In the genomic region with DNA sequence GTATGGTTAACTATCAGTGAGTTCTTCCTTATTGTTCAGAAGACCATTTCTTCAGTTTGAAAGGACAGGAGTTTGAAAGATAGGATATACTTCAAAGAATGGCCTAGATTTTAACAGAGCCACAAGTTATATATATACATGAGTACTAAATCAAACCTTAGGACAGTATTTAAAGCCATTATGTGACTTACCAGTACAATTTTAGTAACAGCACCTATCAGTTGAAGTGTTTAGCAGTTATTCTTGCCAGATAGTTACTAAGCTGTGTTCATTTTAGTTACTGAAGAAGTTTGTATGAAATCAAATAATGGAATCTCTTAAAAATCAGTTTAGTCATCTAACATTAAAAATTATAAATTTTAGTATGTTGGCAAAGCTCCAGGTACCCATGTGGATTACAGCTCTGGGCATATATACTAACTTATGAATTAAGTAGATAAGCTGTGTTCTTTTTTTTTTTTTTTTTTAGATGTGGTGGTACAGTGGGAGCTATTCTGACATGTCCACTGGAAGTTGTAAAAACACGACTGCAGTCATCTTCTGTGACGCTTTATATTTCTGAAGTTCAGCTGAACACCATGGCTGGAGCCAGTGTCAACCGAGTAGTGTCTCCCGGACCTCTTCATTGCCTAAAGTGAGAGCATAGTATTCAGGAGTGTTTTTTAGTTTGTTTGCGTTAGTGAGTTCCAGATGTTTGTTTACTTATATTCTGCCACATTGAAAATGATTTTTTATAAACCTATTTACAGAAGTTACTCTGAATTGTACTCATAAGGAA, we compare ENCODE assay signal across 20 cellular contexts. TPM values are rescaled to one million over a fixed set of nuclear protein-coding genes. Genes with fewer than 3 reads are reported as not detected.
A peak's percentile ranks its signal among the peaks of the same experiment; 100 is the strongest.
DNase-seq lines count a peak whose midpoint lies in the region; ATAC-seq, FAIRE-seq and TF ChIP-seq lines count a peak whose summit lies in the region.
"Had no signal": no experiment of that assay in that cellular context is flagged by ENCODE, and none has a peak within 500 bp of the region (broad histone marks: within the 10 kb centered on the region; RNA-seq: fewer than 3 reads in every experiment).

No MANE protein-coding gene starts in this region.

- no peak for TF ChIP-seq EP300 in A549 (IDR thresholded peaks at IDR 0.05)

- peak overlapping the region; percentile 43 for H3K27ac Mint-ChIP-seq in mesothelial cell of epicardium

- no peak overlapping the region for H3K4me3 Mint-ChIP-seq in mesothelial cell of epicardium
- H3K4me3 Mint-ChIP-seq: IgD-negative memory B cell had no signal

- H3K9me3 ChIP-seq in A549 = no peaks in the 10 kb centered on the region
- no peaks in the 10 kb centered on the region for H3K9me3 ChIP-seq in left ventricle myocardium inferior (replicated peaks)
- H3K9me3 ChIP-seq in aorta (ENCODE audit: control insufficient read depth, low read length) = no peaks in the 10 kb centered on the region

- H3K4me2 ChIP-seq in A549 = peak overlapping the region; percentile 57

- no peak for TF ChIP-seq RAD21 in A549 (conservative IDR thresholded peaks at IDR 0.05 in 1 of 2, IDR thresholded peaks at IDR 0.05 in 1 of 2)

- H3K4me1 Mint-ChIP-seq in mesothelial cell of epicardium = peaks cover 37% of the 10 kb centered on the region

- H3K9me3 Mint-ChIP-seq in mesothelial cell of epicardium = no peaks in the 10 kb centered on the region
- H3K9me3 Mint-ChIP-seq: IgD-negative memory B cell had no signal

- peaks cover 33% of the 10 kb centered on the region for H3K36me3 ChIP-seq in left ventricle myocardium inferior
- peaks cover 0 to 1% of the 10 kb centered on the region in 2 donors for H3K36me3 ChIP-seq in aorta (ENCODE audit: control insufficient read depth in 1 of 2, insufficient read depth in 2 of 2, low read length in 1 of 2)

- H3K27ac ChIP-seq in A549 (peak overlapping the region; percentile 34 to 41; a peak in 1 of 6 replicates), left ventricle myocardium inferior (replicated peaks) (peak overlapping the region; percentile 53), aorta (ENCODE audit: low read depth in 1 of 2, low read length in 2 of 2) (no peak overlapping the region)
- H3K27ac ChIP-seq: SK-N-MC had no signal

- no peaks in the 10 kb centered on the region for H3K27me3 ChIP-seq in left ventricle myocardium inferior (ENCODE audit: low read depth)
- no peaks in the 10 kb centered on the region for H3K27me3 ChIP-seq in aorta (ENCODE audit: control insufficient read depth in 1 of 2, insufficient read depth in 2 of 2, low read length in 1 of 2)

- POLR2A ChIA-PET in A549 (lab: Yijun Ruan, JAX) = no interaction called here

- no peaks in the 10 kb centered on the region for H3K27me3 Mint-ChIP-seq in mesothelial cell of epicardium (ENCODE audit: low read depth)
- H3K27me3 Mint-ChIP-seq: IgD-negative memory B cell had no signal

- WGBS in A549 (ENCODE audit: missing lambda C conversion rate) = 81% methylated on average over 5 of the region's 5 CpGs
- WGBS in aorta, 2 donors = 80% methylated on average over 5 of the region's 5 CpGs

- TF ChIP-seq CTCF in A549 (IDR thresholded peaks at IDR 0.05) = no peak
- TF ChIP-seq CTCF in left ventricle myocardium inferior (IDR thresholded peaks at IDR 0.05; ENCODE audit: borderline replicate concordance) = no peak
- no peak for TF ChIP-seq CTCF in mesothelial cell of epicardium (IDR thresholded peaks at IDR 0.05; ENCODE audit: unreplicated experiment)

- no peak for FAIRE-seq in A549 (lab: Jason Lieb, UNC)

- intact Hi-C loops in left ventricle myocardium inferior (cut with micrococcal nuclease) = no loop called here
- intact Hi-C loops in aorta (cut with DNase I) = no loop called here

- no peak for TF ChIP-seq POLR2A in A549 (IDR thresholded peaks at IDR 0.05; ENCODE audit: low read length)

- peaks cover 13% of the 10 kb centered on the region for H3K36me3 Mint-ChIP-seq in mesothelial cell of epicardium

- H3K4me3 ChIP-seq in A549 (no peak overlapping the region), left ventricle myocardium inferior (peak overlapping the region; percentile 23), aorta (ENCODE audit: low read length in 2 of 2) (no peak overlapping the region)
- H3K4me3 ChIP-seq: SK-N-MC had no signal

- no peak for ATAC-seq in A549
- no peak for ATAC-seq in aorta (ENCODE audit: low FRiP score)
- ATAC-seq in GM18502 (IDR thresholded peaks at IDR 0.05; ENCODE audit: poor library complexity, unreplicated experiment) = no peak

- CTCF ChIA-PET in A549 (lab: Yijun Ruan, JAX) = interaction anchor here (0.6 kb wide), 1 partner anchor 95 kb away, joined by 3 read pairs; the partner anchor contains the start of gene SPSB4

- H3K4me1 ChIP-seq in A549 (peaks cover 43% of the 10 kb centered on the region), left ventricle myocardium inferior (peaks cover 74% of the 10 kb centered on the region), aorta (ENCODE audit: control insufficient read depth in 1 of 2, insufficient read depth in 2 of 2, low read length in 2 of 2) (peaks cover 0 to 2% of the 10 kb centered on the region in 2 donors)

- DNase-seq in A549 (ENCODE audit: low read depth in 1 of 2, low spot score in 1 of 2) (no peak), OCI-M1 (lab: John Stamatoyannopoulos, UW) (peak; percentile 12), left ventricle myocardium inferior (no peak), mesothelial cell of epicardium (ENCODE audit: low spot score in 2 of 2, unreplicated experiment in 2 of 2) (no peak), aorta (no peak), SW480 (ENCODE audit: low spot score) (no peak), NCI-H510A treated with DMSO at 0.1 percent for 48 hours (lab: John Stamatoyannopoulos, UW) (no peak)
- DNase-seq: ACHN, AML-193, COR-L47, DMS79, H7, NCI-H1417, NCI-H187 treated with DMSO at 0.1 percent for 48 hours, NCI-H2171, NCI-H446, NCI-H748 treated with DMSO at 0.1 percent for 48 hours had no signal

TF ChIP-seq in A549, 52 proteins besides CTCF, POLR2A, EP300 and RAD21:
- TF ChIP-seq GATA3 (IDR thresholded peaks at IDR 0.05; ENCODE audit: borderline replicate concordance) (no peak), CEBPB (IDR thresholded peaks at IDR 0.05) (no peak), EHF (CRISPR knock-in tag; IDR thresholded peaks at IDR 0.05) (no peak), HDAC2 (IDR thresholded peaks at IDR 0.05) (no peak)
TF ChIP-seq in A549: peak in this region for 0.

RNA-seq across cellular contexts. Expression of gene SLC25A36, which starts 14.6 kb away (rescaled TPM):
- polyA plus RNA-seq in A549 (2011; rRNA removed) (61.4 and 75.0 TPM in 2 replicates), A549 (2017; fragmentation: RNase III; extraction: RNeasy Plus Mini Kit Qiagen cat#74134 plus additional on column Dnase treatment) (15.7 to 18.2 TPM (median 17.7 TPM) in 3 replicates), aorta (10 to 100 TPM; 23.7 to 35.0 TPM)
- 6.1 and 9.7 TPM in 2 replicates for polyA plus RNA-seq in A549 (2012; cell fraction: cytosol; rRNA removed)
- 11.5 and 12.3 TPM in 2 replicates for polyA plus RNA-seq in A549 (2012; cell fraction: nucleus; rRNA removed)
- polyA minus RNA-seq in A549 (2011; rRNA and poly(A)+ RNA removed) = 23.2 and 33.5 TPM in 2 replicates
- total RNA-seq in left ventricle myocardium inferior (67.7 TPM), mesothelial cell of epicardium (137 to 156 TPM (median 145 TPM) in 3 replicates), aorta (10 to 100 TPM; 49.0 to 68.7 TPM)

Comparison
In these comparisons a context has a peak if more than half of its experiments do, and no peak if none do; other contexts are left out.
1. H3K27ac ChIP-seq: peak in A549 (2 of 2) and left ventricle myocardium inferior (single experiment); none in aorta (0 of 2).